In the genomic region with DNA sequence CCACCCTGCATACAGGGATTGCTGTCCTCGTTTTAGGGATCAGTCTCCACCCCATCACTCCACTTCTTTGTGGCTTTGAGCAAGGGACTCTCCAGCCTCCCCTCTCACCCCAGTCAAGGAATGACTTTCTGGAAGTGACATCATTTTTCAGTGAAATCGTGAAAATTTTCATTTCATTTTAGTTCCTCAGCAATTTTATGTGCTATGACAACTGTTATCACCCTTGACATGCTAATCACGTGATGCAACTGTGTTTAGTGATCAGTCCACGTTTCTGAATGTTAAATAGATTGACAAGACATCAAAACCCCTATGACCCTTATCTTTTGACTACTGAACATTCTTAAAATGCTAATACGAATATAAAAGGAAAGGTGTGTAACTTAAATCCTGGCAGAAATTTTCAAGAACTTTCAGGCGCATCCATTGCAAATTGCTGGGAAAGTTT, we compare ENCODE assay signal across 9 cellular contexts. TPM values are rescaled to one million over a fixed set of nuclear protein-coding genes. Genes with fewer than 3 reads are reported as not detected.
DNase-seq lines count a peak whose midpoint lies in the region; ATAC-seq and TF ChIP-seq lines count a peak whose summit lies in the region.
"Had no signal": no experiment of that assay in that cellular context is flagged by ENCODE, and none has a peak within 500 bp of the region (broad histone marks: within the 10 kb centered on the region; RNA-seq: fewer than 3 reads in every experiment).

No MANE protein-coding gene starts in this region.

- no peak for DNase-seq in activated T-cell treated with anti-CD3 and anti-CD28 coated beads, Interleukin-2, amount 50 U/mL, for 72 hours
- DNase-seq in activated T-cell treated with anti-CD3 and anti-CD28 coated beads, Interleukin-2, amount 50 U/mL, for 1 hour: no peak
- no peak for DNase-seq in SK-N-MC (ENCODE audit: low read depth, low spot score)
- DNase-seq in stimulated activated naive B cell treated with anti-CD40 and anti-IgM and Interleukin-4, amounts not matched to agents 10 μg/mL and 1 μg/mL and 100 μg/mL, for 72 hours: no peak
- DNase-seq in NCI-H1092 treated with DMSO at 0.1 percent for 48 hours (lab: John Stamatoyannopoulos, UW): no peak
- no peak for DNase-seq in brain microvascular endothelial cell

- H3K4me1 Mint-ChIP-seq in activated T-cell treated with anti-CD3 and anti-CD28 coated beads, Interleukin-2, amount 50 U/mL, for 72 hours (ENCODE audit: low read depth): peaks cover 29% of the 10 kb centered on the region
- H3K4me1 Mint-ChIP-seq in stimulated activated naive B cell treated with anti-CD40 and anti-IgM and Interleukin-4, amounts not matched to agents 10 μg/mL and 1 μg/mL and 100 μg/mL, for 72 hours: peaks cover 7 to 12% of the 10 kb centered on the region in 2 donors

- peaks cover 3 to 10% of the 10 kb centered on the region in 2 donors for H3K9me3 Mint-ChIP-seq in activated T-cell treated with anti-CD3 and anti-CD28 coated beads, Interleukin-2, amount 50 U/mL, for 72 hours
- peaks cover 10 to 24% of the 10 kb centered on the region in 2 donors for H3K9me3 Mint-ChIP-seq in stimulated activated naive B cell treated with anti-CD40 and anti-IgM and Interleukin-4, amounts not matched to agents 10 μg/mL and 1 μg/mL and 100 μg/mL, for 72 hours

- no peak for TF ChIP-seq CTCF in brain microvascular endothelial cell (IDR thresholded peaks at IDR 0.05; ENCODE audit: low read depth, low read length, missing control alignments)

- H3K36me3 ChIP-seq in SK-N-MC (ENCODE audit: insufficient read depth, low read length) (no peaks in the 10 kb centered on the region), brain microvascular endothelial cell (replicated peaks) (no peaks in the 10 kb centered on the region)

- H3K27ac ChIP-seq in SK-N-MC (peak overlapping the region; percentile 80; the same call in 1 of the 2 replicates), brain microvascular endothelial cell (no peak overlapping the region)
- H3K27ac ChIP-seq: KMS-11 had no signal

- H3K4me3 ChIP-seq in SK-N-MC (peak overlapping the region; percentile 93), iPS-11a (ENCODE audit: low read depth, low read length) (peak overlapping the region; percentile 56), brain microvascular endothelial cell (ENCODE audit: low read depth, low read length) (no peak overlapping the region)

- in situ Hi-C loops in brain microvascular endothelial cell (cut with HindIII; ENCODE audit: low pct_ligation_motif_present, low sequenced_read_pairs): no loop called here

- no peak for ATAC-seq in activated T-cell treated with anti-CD3 and anti-CD28 coated beads, Interleukin-2, amount 50 U/mL, for 72 hours (replicated peaks in 1 of 2)
- no peak for ATAC-seq in stimulated activated naive B cell treated with anti-CD40 and anti-IgM and Interleukin-4, amounts not matched to agents 10 μg/mL and 1 μg/mL and 100 μg/mL, for 72 hours (replicated peaks)
- ATAC-seq in HG03432 (IDR thresholded peaks at IDR 0.05; ENCODE audit: unreplicated experiment): no peak

- peak overlapping the region; percentile 32 for H3K27ac Mint-ChIP-seq in activated T-cell treated with anti-CD3 and anti-CD28 coated beads, Interleukin-2, amount 50 U/mL, for 72 hours
- peak overlapping the region; percentile 94 for H3K27ac Mint-ChIP-seq in stimulated activated naive B cell treated with anti-CD40 and anti-IgM and Interleukin-4, amounts not matched to agents 10 μg/mL and 1 μg/mL and 100 μg/mL, for 72 hours

- no peaks in the 10 kb centered on the region for H3K27me3 ChIP-seq in brain microvascular endothelial cell (replicated peaks)

- H3K36me3 Mint-ChIP-seq in activated T-cell treated with anti-CD3 and anti-CD28 coated beads, Interleukin-2, amount 50 U/mL, for 72 hours (ENCODE audit: insufficient read depth in 2 of 2): peaks cover 4 to 13% of the 10 kb centered on the region in 2 donors
- H3K36me3 Mint-ChIP-seq in stimulated activated naive B cell treated with anti-CD40 and anti-IgM and Interleukin-4, amounts not matched to agents 10 μg/mL and 1 μg/mL and 100 μg/mL, for 72 hours: peaks cover 8 to 13% of the 10 kb centered on the region in 2 donors

- H3K27me3 Mint-ChIP-seq in activated T-cell treated with anti-CD3 and anti-CD28 coated beads, Interleukin-2, amount 50 U/mL, for 72 hours (ENCODE audit: low read depth): peaks cover 75% of the 10 kb centered on the region
- H3K27me3 Mint-ChIP-seq in stimulated activated naive B cell treated with anti-CD40 and anti-IgM and Interleukin-4, amounts not matched to agents 10 μg/mL and 1 μg/mL and 100 μg/mL, for 72 hours: peaks cover 63 to 87% of the 10 kb centered on the region in 2 donors

- H3K4me3 Mint-ChIP-seq in activated T-cell treated with anti-CD3 and anti-CD28 coated beads, Interleukin-2, amount 50 U/mL, for 72 hours: peak overlapping the region; percentile 85 to 93
- H3K4me3 Mint-ChIP-seq in stimulated activated naive B cell treated with anti-CD40 and anti-IgM and Interleukin-4, amounts not matched to agents 10 μg/mL and 1 μg/mL and 100 μg/mL, for 72 hours: peak overlapping the region; percentile 87 to 92

- peak overlapping the region; percentile 87 for H3K9ac ChIP-seq in SK-N-MC (ENCODE audit: insufficient read length)
- H3K9ac ChIP-seq: KMS-11 had no signal

- H3K9me3 ChIP-seq in SK-N-MC (ENCODE audit: low read depth, low read length): no peaks in the 10 kb centered on the region

RNA-seq across cellular contexts. Expression of a gene that starts 8.0 kb away (rescaled TPM):
- 1 to 10 TPM; 5.1 to 5.7 TPM for total RNA-seq in activated T-cell treated with anti-CD3 and anti-CD28 coated beads, Interleukin-2, amount 50 U/mL, for 72 hours

RNA-seq across cellular contexts. Expression of a gene that starts 17.6 kb away (rescaled TPM):
- under 1 TPM; 0.41 to 0.72 TPM for total RNA-seq in activated T-cell treated with anti-CD3 and anti-CD28 coated beads, Interleukin-2, amount 50 U/mL, for 72 hours
